In the genomic region with DNA sequence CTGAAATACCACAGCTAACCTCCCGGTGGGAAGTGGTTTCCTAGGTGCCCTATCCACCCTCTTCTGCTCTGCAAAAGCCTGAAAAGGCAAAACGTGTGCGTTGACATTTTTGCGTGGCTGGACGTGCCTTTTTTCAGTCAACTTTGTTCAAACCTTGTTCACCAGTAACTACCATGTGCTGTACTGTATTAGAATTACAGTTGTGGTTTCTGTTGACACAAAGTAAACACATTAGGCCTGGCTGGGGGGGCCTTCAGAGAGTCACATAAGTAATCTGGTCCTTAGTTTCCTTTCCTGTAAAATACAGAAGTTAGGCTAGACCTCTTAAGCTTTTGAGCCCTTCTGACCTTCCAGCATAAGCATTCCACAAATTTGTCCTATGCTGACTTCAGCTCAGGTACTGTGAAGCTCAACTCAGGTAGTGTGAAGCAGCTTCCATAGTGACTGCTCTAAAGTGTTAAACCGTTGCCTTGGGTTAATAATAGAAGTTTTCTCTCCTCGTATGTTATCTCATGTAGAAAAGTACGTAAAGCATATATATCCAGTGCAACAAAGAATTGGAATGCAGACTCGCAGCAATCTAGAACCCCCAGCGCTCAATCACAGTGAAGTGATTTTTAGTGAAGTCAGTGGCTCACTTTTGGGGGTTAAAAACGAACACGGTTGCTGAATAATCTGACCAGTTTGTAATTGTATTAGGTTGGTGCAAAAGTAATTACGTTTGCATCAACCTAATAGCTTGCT, we compare ENCODE assay signal across 1 cellular context.
A peak's percentile ranks its signal among the peaks of the same experiment; 100 is the strongest.
TF ChIP-seq lines count a peak whose summit lies in the region.

No MANE protein-coding gene starts in this region.

TF ChIP-seq in H1, 55 proteins besides CTCF, POLR2A, EP300 and RAD21:
- TF ChIP-seq SAP30 (IDR thresholded peaks at IDR 0.05; ENCODE audit: insufficient read depth, insufficient replicate concordance, low read length) (peak; percentile 14), CBX5 (IDR thresholded peaks at IDR 0.05; ENCODE audit: low read depth, low read length) (no peak), NANOG (IDR thresholded peaks at IDR 0.05; ENCODE audit: insufficient read depth, low read depth, low read length, poor library complexity, severe bottlenecking) (no peak), POLR2AphosphoS5 (IDR thresholded peaks at IDR 0.05; ENCODE audit: low read depth, low read length) (peak; percentile 18)
- TF ChIP-seq, protein P1, sequence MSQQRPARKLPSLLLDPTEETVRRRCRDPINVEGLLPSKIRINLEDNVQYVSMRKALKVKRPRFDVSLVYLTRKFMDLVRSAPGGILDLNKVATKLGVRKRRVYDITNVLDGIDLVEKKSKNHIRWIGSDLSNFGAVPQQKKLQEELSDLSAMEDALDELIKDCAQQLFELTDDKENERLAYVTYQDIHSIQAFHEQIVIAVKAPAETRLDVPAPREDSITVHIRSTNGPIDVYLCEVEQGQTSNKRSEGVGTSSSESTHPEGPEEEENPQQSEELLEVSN (IDR thresholded peaks at IDR 0.05): no peak
